Comparison of ENCODE assay signal across 2 cellular contexts in the genomic region with DNA sequence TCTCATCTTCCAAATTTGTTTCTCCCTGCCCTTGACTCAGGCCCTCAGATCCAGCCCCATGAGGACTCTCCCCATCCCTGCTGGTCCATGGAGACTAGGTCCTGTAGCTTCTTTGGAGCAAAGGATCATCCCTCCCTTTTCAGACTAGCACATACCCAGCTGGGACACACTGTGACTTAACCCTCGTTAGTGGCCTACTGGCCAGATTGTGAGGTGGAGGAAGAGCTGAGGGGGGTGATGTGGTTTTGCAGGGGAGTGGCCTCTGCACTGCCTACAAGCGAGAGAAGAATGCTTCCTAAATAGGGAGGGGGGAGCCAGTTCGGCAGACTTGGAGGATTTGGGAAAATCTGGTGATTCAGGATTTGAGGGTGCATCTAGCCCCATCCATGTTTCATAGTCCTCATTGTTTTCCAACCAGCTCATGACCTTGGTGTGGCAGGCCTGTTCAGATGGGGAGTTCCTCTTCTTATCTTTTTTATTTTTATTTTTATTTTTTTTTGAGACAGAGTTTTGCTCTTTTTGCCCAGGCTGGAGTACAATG.
TF ChIP-seq lines count a peak whose summit lies in the region.

No MANE protein-coding gene starts in this region.

TF ChIP-seq in GM23338, 12 proteins besides CTCF, POLR2A, EP300 and RAD21 (continued from another document):
- TF ChIP-seq ZNF462 (CRISPR knock-in tag; IDR thresholded peaks at IDR 0.05) (no peak), EZH2phosphoT487 (IDR thresholded peaks at IDR 0.05; ENCODE audit: unreplicated experiment) (no peak), EZH2 (IDR thresholded peaks at IDR 0.05; ENCODE audit: low read depth, unreplicated experiment) (no peak), NANOG (IDR thresholded peaks at IDR 0.05; ENCODE audit: borderline replicate concordance) (no peak)
- TF ChIP-seq, protein P1, sequence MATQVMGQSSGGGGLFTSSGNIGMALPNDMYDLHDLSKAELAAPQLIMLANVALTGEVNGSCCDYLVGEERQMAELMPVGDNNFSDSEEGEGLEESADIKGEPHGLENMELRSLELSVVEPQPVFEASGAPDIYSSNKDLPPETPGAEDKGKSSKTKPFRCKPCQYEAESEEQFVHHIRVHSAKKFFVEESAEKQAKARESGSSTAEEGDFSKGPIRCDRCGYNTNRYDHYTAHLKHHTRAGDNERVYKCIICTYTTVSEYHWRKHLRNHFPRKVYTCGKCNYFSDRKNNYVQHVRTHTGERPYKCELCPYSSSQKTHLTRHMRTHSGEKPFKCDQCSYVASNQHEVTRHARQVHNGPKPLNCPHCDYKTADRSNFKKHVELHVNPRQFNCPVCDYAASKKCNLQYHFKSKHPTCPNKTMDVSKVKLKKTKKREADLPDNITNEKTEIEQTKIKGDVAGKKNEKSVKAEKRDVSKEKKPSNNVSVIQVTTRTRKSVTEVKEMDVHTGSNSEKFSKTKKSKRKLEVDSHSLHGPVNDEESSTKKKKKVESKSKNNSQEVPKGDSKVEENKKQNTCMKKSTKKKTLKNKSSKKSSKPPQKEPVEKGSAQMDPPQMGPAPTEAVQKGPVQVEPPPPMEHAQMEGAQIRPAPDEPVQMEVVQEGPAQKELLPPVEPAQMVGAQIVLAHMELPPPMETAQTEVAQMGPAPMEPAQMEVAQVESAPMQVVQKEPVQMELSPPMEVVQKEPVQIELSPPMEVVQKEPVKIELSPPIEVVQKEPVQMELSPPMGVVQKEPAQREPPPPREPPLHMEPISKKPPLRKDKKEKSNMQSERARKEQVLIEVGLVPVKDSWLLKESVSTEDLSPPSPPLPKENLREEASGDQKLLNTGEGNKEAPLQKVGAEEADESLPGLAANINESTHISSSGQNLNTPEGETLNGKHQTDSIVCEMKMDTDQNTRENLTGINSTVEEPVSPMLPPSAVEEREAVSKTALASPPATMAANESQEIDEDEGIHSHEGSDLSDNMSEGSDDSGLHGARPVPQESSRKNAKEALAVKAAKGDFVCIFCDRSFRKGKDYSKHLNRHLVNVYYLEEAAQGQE (IDR thresholded peaks at IDR 0.05; ENCODE audit: unreplicated experiment): no peak

TF ChIP-seq in SK-N-SH treated with all-trans-retinoic acid at 6 μM for 48 hours, 23 proteins besides CTCF, POLR2A, EP300 and RAD21 (continued from another document):
- TF ChIP-seq, protein P2, sequence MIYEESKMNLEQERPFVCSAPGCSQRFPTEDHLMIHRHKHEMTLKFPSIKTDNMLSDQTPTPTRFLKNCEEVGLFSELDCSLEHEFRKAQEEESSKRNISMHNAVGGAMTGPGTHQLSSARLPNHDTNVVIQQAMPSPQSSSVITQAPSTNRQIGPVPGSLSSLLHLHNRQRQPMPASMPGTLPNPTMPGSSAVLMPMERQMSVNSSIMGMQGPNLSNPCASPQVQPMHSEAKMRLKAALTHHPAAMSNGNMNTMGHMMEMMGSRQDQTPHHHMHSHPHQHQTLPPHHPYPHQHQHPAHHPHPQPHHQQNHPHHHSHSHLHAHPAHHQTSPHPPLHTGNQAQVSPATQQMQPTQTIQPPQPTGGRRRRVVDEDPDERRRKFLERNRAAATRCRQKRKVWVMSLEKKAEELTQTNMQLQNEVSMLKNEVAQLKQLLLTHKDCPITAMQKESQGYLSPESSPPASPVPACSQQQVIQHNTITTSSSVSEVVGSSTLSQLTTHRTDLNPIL (CRISPR knock-in tag; IDR thresholded peaks at IDR 0.05; ENCODE audit: low read depth): no peak
- TF ChIP-seq ESRRG (CRISPR knock-in tag; IDR thresholded peaks at IDR 0.05) (no peak), GLIS3 (CRISPR knock-in tag; IDR thresholded peaks at IDR 0.05) (no peak), ZC3H10 (CRISPR knock-in tag; IDR thresholded peaks at IDR 0.05) (no peak), ISL1 (CRISPR knock-in tag; IDR thresholded peaks at IDR 0.05) (no peak), ZFP30 (CRISPR knock-in tag; IDR thresholded peaks at IDR 0.05) (no peak), PPARA (CRISPR knock-in tag; IDR thresholded peaks at IDR 0.05; ENCODE audit: borderline replicate concordance) (no peak), TOX (CRISPR knock-in tag; IDR thresholded peaks at IDR 0.05; ENCODE audit: borderline replicate concordance) (no peak), TSHZ2 (CRISPR knock-in tag; IDR thresholded peaks at IDR 0.05) (no peak), RARB (CRISPR knock-in tag; IDR thresholded peaks at IDR 0.05) (no peak), TCF4 (CRISPR knock-in tag; IDR thresholded peaks at IDR 0.05; ENCODE audit: borderline replicate concordance) (no peak)
- TF ChIP-seq, protein P3, sequence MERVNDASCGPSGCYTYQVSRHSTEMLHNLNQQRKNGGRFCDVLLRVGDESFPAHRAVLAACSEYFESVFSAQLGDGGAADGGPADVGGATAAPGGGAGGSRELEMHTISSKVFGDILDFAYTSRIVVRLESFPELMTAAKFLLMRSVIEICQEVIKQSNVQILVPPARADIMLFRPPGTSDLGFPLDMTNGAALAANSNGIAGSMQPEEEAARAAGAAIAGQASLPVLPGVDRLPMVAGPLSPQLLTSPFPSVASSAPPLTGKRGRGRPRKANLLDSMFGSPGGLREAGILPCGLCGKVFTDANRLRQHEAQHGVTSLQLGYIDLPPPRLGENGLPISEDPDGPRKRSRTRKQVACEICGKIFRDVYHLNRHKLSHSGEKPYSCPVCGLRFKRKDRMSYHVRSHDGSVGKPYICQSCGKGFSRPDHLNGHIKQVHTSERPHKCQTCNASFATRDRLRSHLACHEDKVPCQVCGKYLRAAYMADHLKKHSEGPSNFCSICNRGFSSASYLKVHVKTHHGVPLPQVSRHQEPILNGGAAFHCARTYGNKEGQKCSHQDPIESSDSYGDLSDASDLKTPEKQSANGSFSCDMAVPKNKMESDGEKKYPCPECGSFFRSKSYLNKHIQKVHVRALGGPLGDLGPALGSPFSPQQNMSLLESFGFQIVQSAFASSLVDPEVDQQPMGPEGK (CRISPR knock-in tag; IDR thresholded peaks at IDR 0.05; ENCODE audit: borderline replicate concordance): no peak
